In the genomic region with DNA sequence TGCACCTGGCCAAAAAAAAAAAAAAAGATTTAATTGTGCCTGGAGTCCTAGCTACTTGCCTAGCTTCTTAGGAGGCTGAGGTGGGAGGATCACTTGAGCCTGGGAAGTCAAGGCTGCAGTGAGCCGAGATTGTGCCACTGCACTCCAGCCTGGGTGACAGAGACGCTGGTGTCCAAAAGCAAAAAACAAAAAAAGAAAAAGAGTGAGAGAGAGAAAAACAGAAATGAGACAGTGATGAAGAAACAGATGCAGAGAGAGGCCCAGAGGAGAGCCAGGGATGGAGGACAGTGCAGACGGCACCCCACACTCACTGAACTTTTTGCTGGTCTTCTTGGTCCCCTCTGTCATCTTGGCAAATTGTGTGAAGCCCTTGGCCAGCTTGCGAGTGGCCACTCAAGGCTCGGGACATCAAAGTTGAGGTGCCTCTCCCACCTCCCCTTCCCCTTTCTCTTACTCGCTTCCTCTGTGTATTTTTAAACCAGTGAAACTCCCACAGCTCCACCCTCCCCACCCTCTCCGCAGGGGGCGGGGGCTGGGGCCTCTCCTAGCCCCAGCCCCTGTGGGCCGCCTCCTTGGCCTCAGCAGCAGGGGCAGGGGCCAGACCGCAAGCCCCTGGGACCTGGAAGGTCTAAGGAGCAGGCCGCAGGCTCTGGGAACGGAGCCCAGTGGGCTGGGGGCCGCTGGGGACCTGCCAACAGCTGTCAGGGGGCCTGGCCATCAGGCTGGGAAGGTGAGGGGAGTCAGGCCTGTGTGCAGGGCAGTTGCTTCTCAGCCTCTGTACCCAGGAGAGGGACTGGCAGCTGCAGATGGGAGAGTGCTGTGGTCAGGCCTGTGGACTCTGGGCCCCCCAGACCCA, we compare ENCODE assay signal across 1 cellular context.
TF ChIP-seq lines count a peak whose summit lies in the region.

A gene with protein sequence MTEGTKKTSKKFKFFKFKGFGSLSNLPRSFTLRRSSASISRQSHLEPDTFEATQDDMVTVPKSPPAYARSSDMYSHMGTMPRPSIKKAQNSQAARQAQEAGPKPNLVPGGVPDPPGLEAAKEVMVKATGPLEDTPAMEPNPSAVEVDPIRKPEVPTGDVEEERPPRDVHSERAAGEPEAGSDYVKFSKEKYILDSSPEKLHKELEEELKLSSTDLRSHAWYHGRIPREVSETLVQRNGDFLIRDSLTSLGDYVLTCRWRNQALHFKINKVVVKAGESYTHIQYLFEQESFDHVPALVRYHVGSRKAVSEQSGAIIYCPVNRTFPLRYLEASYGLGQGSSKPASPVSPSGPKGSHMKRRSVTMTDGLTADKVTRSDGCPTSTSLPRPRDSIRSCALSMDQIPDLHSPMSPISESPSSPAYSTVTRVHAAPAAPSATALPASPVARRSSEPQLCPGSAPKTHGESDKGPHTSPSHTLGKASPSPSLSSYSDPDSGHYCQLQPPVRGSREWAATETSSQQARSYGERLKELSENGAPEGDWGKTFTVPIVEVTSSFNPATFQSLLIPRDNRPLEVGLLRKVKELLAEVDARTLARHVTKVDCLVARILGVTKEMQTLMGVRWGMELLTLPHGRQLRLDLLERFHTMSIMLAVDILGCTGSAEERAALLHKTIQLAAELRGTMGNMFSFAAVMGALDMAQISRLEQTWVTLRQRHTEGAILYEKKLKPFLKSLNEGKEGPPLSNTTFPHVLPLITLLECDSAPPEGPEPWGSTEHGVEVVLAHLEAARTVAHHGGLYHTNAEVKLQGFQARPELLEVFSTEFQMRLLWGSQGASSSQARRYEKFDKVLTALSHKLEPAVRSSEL (minus strand): TSS at position 387 of the 856 bp plus-strand sequence. CDS start 39 bp downstream, at position 348.

TF ChIP-seq in K562, 482 proteins besides CTCF, POLR2A, EP300 and RAD21 (continues in another document):
- TF ChIP-seq, protein P1, sequence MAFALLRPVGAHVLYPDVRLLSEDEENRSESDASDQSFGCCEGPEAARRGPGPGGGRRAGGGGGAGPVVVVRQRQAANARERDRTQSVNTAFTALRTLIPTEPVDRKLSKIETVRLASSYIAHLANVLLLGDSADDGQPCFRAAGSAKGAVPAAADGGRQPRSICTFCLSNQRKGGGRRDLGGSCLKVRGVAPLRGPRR (CRISPR knock-in tag; IDR thresholded peaks at IDR 0.05) = no peak
- TF ChIP-seq, protein P2, sequence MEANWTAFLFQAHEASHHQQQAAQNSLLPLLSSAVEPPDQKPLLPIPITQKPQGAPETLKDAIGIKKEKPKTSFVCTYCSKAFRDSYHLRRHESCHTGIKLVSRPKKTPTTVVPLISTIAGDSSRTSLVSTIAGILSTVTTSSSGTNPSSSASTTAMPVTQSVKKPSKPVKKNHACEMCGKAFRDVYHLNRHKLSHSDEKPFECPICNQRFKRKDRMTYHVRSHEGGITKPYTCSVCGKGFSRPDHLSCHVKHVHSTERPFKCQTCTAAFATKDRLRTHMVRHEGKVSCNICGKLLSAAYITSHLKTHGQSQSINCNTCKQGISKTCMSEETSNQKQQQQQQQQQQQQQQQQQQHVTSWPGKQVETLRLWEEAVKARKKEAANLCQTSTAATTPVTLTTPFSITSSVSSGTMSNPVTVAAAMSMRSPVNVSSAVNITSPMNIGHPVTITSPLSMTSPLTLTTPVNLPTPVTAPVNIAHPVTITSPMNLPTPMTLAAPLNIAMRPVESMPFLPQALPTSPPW (CRISPR knock-in tag; IDR thresholded peaks at IDR 0.05) = peak; percentile 77
- TF ChIP-seq ZNF780A (CRISPR knock-in tag; IDR thresholded peaks at IDR 0.05) (no peak), HMGN3 (IDR thresholded peaks at IDR 0.05; ENCODE audit: borderline replicate concordance, extremely low read depth, insufficient read length, low read depth, low read length) (peak; percentile 34), MXI1 (IDR thresholded peaks at IDR 0.05; ENCODE audit: low read depth, low read length) (no peak), NBN (IDR thresholded peaks at IDR 0.05; ENCODE audit: low read depth) (0 out of 2 replicates have a peak, but pooled peaks have one; percentile 36), TAF7 (tag; IDR thresholded peaks at IDR 0.05) (no peak), ZNF217 (CRISPR knock-in tag; IDR thresholded peaks at IDR 0.05) (no peak), ZNF707 (CRISPR knock-in tag; conservative IDR thresholded peaks at IDR 0.05) (no peak), NR2C2 (CRISPR knock-in tag; IDR thresholded peaks at IDR 0.05) (no peak), NR2C2 (tag; IDR thresholded peaks at IDR 0.05) (0 out of 2 replicates have a peak, but pooled peaks have one; percentile 7), ZFX (CRISPR knock-in tag; IDR thresholded peaks at IDR 0.05) (peak; percentile 31; the same call in 1 of the 2 replicates), JUN (IDR thresholded peaks at IDR 0.05; ENCODE audit: borderline replicate concordance, low read depth, low read length) (no peak), JUN (CRISPR knock-in tag; IDR thresholded peaks at IDR 0.05; ENCODE audit: borderline replicate concordance) (no peak), ZNF766 (CRISPR knock-in tag; conservative IDR thresholded peaks at IDR 0.05) (0 out of 2 replicates have a peak, but pooled peaks have one; percentile 14), RB1 (IDR thresholded peaks at IDR 0.05; ENCODE audit: low read depth) (peak; percentile 15; the same call in 1 of the 2 replicates), POLR3A (IDR thresholded peaks at IDR 0.05; ENCODE audit: borderline replicate concordance, extremely low read depth, insufficient read depth, insufficient read length) (no peak), ZBTB7A (IDR thresholded peaks at IDR 0.05; ENCODE audit: borderline replicate concordance, control insufficient read depth, low read depth, low read length) (peak; percentile 64; the same call in 1 of the 2 replicates), KDM5B (IDR thresholded peaks at IDR 0.05; ENCODE audit: insufficient replicate concordance, low read depth, low read length) (peak; percentile 24), ZNF785 (CRISPR knock-in tag; IDR thresholded peaks at IDR 0.05) (no peak), NCOA2 (IDR thresholded peaks at IDR 0.05; ENCODE audit: partially characterized antibody in 2 of 2) (no peak), RBM14 (IDR thresholded peaks at IDR 0.05; ENCODE audit: borderline replicate concordance, insufficient read depth, low read depth, low read length) (no peak), NR1H2 (CRISPR knock-in tag; IDR thresholded peaks at IDR 0.05) (no peak), ETV1 (tag; conservative IDR thresholded peaks at IDR 0.05; ENCODE audit: low read depth) (no peak), PHF8 (IDR thresholded peaks at IDR 0.05; ENCODE audit: borderline replicate concordance, low read length) (0 out of 2 replicates have a peak, but pooled peaks have one; percentile 23), KDM4B (IDR thresholded peaks at IDR 0.05; ENCODE audit: borderline replicate concordance in 2 of 2, low read depth in 1 of 2) (no peak), ZNF436 (CRISPR knock-in tag; IDR thresholded peaks at IDR 0.05) (no peak), MAZ (CRISPR knock-in tag; conservative IDR thresholded peaks at IDR 0.05 in 1 of 2, IDR thresholded peaks at IDR 0.05 in 1 of 2) (peak in 1 of 2 experiments; percentile 57; a peak in 1 of 4 replicates)
- TF ChIP-seq, protein P3, sequence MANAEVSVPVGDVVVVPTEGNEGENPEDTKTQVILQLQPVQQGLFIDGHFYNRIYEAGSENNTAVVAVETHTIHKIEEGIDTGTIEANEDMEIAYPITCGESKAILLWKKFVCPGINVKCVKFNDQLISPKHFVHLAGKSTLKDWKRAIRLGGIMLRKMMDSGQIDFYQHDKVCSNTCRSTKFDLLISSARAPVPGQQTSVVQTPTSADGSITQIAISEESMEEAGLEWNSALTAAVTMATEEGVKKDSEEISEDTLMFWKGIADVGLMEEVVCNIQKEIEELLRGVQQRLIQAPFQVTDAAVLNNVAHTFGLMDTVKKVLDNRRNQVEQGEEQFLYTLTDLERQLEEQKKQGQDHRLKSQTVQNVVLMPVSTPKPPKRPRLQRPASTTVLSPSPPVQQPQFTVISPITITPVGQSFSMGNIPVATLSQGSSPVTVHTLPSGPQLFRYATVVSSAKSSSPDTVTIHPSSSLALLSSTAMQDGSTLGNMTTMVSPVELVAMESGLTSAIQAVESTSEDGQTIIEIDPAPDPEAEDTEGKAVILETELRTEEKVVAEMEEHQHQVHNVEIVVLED (CRISPR knock-in tag; IDR thresholded peaks at IDR 0.05) = no peak
- TF ChIP-seq, protein P4, sequence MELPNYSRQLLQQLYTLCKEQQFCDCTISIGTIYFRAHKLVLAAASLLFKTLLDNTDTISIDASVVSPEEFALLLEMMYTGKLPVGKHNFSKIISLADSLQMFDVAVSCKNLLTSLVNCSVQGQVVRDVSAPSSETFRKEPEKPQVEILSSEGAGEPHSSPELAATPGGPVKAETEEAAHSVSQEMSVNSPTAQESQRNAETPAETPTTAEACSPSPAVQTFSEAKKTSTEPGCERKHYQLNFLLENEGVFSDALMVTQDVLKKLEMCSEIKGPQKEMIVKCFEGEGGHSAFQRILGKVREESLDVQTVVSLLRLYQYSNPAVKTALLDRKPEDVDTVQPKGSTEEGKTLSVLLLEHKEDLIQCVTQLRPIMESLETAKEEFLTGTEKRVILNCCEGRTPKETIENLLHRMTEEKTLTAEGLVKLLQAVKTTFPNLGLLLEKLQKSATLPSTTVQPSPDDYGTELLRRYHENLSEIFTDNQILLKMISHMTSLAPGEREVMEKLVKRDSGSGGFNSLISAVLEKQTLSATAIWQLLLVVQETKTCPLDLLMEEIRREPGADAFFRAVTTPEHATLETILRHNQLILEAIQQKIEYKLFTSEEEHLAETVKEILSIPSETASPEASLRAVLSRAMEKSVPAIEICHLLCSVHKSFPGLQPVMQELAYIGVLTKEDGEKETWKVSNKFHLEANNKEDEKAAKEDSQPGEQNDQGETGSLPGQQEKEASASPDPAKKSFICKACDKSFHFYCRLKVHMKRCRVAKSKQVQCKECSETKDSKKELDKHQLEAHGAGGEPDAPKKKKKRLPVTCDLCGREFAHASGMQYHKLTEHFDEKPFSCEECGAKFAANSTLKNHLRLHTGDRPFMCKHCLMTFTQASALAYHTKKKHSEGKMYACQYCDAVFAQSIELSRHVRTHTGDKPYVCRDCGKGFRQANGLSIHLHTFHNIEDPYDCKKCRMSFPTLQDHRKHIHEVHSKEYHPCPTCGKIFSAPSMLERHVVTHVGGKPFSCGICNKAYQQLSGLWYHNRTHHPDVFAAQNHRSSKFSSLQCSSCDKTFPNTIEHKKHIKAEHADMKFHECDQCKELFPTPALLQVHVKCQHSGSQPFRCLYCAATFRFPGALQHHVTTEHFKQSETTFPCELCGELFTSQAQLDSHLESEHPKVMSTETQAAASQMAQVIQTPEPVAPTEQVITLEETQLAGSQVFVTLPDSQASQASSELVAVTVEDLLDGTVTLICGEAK (IDR thresholded peaks at IDR 0.05) = peak; percentile 32; the same call in 1 of the 2 replicates
- TF ChIP-seq, protein P4 (CRISPR knock-in tag; IDR thresholded peaks at IDR 0.05) = no peak
- TF ChIP-seq, protein P5, sequence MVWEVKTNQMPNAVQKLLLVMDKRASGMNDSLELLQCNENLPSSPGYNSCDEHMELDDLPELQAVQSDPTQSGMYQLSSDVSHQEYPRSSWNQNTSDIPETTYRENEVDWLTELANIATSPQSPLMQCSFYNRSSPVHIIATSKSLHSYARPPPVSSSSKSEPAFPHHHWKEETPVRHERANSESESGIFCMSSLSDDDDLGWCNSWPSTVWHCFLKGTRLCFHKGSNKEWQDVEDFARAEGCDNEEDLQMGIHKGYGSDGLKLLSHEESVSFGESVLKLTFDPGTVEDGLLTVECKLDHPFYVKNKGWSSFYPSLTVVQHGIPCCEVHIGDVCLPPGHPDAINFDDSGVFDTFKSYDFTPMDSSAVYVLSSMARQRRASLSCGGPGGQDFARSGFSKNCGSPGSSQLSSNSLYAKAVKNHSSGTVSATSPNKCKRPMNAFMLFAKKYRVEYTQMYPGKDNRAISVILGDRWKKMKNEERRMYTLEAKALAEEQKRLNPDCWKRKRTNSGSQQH (CRISPR knock-in tag; IDR thresholded peaks at IDR 0.05) = no peak
- TF ChIP-seq, protein P6, sequence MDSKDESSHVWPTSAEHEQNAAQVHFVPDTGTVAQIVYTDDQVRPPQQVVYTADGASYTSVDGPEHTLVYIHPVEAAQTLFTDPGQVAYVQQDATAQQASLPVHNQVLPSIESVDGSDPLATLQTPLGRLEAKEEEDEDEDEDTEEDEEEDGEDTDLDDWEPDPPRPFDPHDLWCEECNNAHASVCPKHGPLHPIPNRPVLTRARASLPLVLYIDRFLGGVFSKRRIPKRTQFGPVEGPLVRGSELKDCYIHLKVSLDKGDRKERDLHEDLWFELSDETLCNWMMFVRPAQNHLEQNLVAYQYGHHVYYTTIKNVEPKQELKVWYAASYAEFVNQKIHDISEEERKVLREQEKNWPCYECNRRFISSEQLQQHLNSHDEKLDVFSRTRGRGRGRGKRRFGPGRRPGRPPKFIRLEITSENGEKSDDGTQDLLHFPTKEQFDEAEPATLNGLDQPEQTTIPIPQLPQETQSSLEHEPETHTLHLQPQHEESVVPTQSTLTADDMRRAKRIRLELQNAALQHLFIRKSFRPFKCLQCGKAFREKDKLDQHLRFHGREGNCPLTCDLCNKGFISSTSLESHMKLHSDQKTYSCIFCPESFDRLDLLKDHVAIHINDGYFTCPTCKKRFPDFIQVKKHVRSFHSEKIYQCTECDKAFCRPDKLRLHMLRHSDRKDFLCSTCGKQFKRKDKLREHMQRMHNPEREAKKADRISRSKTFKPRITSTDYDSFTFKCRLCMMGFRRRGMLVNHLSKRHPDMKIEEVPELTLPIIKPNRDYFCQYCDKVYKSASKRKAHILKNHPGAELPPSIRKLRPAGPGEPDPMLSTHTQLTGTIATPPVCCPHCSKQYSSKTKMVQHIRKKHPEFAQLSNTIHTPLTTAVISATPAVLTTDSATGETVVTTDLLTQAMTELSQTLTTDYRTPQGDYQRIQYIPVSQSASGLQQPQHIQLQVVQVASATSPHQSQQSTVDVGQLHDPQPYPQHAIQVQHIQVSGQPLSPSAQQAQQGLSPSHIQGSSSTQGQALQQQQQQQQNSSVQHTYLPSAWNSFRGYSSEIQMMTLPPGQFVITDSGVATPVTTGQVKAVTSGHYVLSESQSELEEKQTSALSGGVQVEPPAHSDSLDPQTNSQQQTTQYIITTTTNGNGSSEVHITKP (IDR thresholded peaks at IDR 0.05; ENCODE audit: partially characterized antibody) = peak; percentile 85
